ENCODE assay signal across 12 cellular contexts in genomic region chr5:1485320-1486118, GRCh38. TPM values are rescaled to one million over a fixed set of nuclear protein-coding genes. Genes with fewer than 3 reads are reported as not detected.
A peak's percentile ranks its signal among the peaks of the same experiment; 100 is the strongest.
DNase-seq lines count a peak whose midpoint lies in the region; ATAC-seq and TF ChIP-seq lines count a peak whose summit lies in the region.
"Had no signal": no experiment of that assay in that cellular context is flagged by ENCODE, and none has a peak within 500 bp of the region (broad histone marks: within the 10 kb centered on the region; RNA-seq: fewer than 3 reads in every experiment).

No MANE protein-coding gene starts in this region.

- H3K27me3 ChIP-seq in neutrophil: no peaks in the 10 kb centered on the region

- no peaks in the 10 kb centered on the region for H3K4me1 Mint-ChIP-seq in Calu3 (ENCODE audit: low read depth, unreplicated experiment)

- peaks cover 32 to 38% of the 10 kb centered on the region in 2 experiments for H3K4me1 ChIP-seq in neutrophil (ENCODE audit: control insufficient read depth in 1 of 2, insufficient read depth in 1 of 2, low read depth in 1 of 2, low read length in 1 of 2)

- H3K27me3 Mint-ChIP-seq in Calu3 (ENCODE audit: unreplicated experiment): no peaks in the 10 kb centered on the region

- peak overlapping the region; percentile 97 for H3K27ac ChIP-seq in neutrophil

- H3K27ac Mint-ChIP-seq in Calu3 (ENCODE audit: unreplicated experiment): no peak overlapping the region

- H3K9me3 Mint-ChIP-seq in Calu3 (ENCODE audit: low read depth, unreplicated experiment): no peaks in the 10 kb centered on the region

- peaks cover 15% of the 10 kb centered on the region for H3K36me3 Mint-ChIP-seq in Calu3 (ENCODE audit: insufficient read depth, unreplicated experiment)

- peaks cover 72% of the 10 kb centered on the region for H3K36me3 ChIP-seq in neutrophil

- ATAC-seq in GM18909 (IDR thresholded peaks at IDR 0.05; ENCODE audit: poor library complexity, unreplicated experiment) (peak; percentile 37), GM21723 (IDR thresholded peaks at IDR 0.05; ENCODE audit: unreplicated experiment) (peak; percentile 42), HG03378 (IDR thresholded peaks at IDR 0.05; ENCODE audit: unreplicated experiment) (peak; percentile 31), GM18861 (IDR thresholded peaks at IDR 0.05; ENCODE audit: unreplicated experiment) (no peak), left colon (no peak)

- no peaks in the 10 kb centered on the region for H3K9me3 ChIP-seq in neutrophil

- TF ChIP-seq CTCF in neutrophil (IDR thresholded peaks at IDR 0.05): no peak
- no peak for TF ChIP-seq CTCF in Calu3 (IDR thresholded peaks at IDR 0.05; ENCODE audit: unreplicated experiment)

- CTCF ChIA-PET in Calu3 (lab: Charles Lee): interaction anchor here (1.0 kb wide), 1 partner anchor 209 kb away, joined by 6 read pairs; no protein-coding TSS in a partner anchor

- BruUV-seq in Calu3 (replicated peaks; lab: Mats Ljungman, UMichigan): no TSS peak

- DNase-seq in Calu3 (no peak), left colon (no peak)
- DNase-seq: activated CD4-positive, alpha-beta T cell treated with anti-CD3 and anti-CD28 coated beads, Interleukin-2, amount 50 U/mL, for 1 hour; amygdala; KBM-7; NCI-H2227 treated with DMSO at 0.1 percent for 48 hours had no signal

- H3K4me3 Mint-ChIP-seq in Calu3 (ENCODE audit: low read depth, unreplicated experiment): no peak overlapping the region

- intact Hi-C loops in Calu3 (cut with micrococcal nuclease; ENCODE audit: unreplicated experiment): no loop called here
- intact Hi-C loops in left colon (cut with DNase I, micrococcal nuclease): no loop called here

- H3K4me3 ChIP-seq in neutrophil (ENCODE audit: low read depth in 1 of 2, low read length in 1 of 2): no peak overlapping the region

RNA-seq across cellular contexts. Expression of gene LPCAT1, which starts 38.2 kb away (rescaled TPM):
- total RNA-seq in Calu3 (2022) (42.3 and 43.8 TPM in 2 replicates), left colon (10 to 100 TPM; 13.8 to 16.7 TPM)

RNA-seq across cellular contexts. Expression of gene SLC6A3, which starts 40.3 kb away (rescaled TPM):
- total RNA-seq in Calu3 (2022) (not detected in 2 replicates), left colon (not detected)
- total RNA-seq: SK-MEL-5 had no signal

Comparison
In these comparisons a context has a peak if more than half of its experiments do, and no peak if none do; other contexts are left out.
1. ATAC-seq: peak in GM18909 (single experiment), GM21723 (single experiment) and HG03378 (single experiment); none in GM18861 (single experiment) and left colon (single experiment).